Comparison of ENCODE assay signal across 15 cellular contexts in the genomic region with DNA sequence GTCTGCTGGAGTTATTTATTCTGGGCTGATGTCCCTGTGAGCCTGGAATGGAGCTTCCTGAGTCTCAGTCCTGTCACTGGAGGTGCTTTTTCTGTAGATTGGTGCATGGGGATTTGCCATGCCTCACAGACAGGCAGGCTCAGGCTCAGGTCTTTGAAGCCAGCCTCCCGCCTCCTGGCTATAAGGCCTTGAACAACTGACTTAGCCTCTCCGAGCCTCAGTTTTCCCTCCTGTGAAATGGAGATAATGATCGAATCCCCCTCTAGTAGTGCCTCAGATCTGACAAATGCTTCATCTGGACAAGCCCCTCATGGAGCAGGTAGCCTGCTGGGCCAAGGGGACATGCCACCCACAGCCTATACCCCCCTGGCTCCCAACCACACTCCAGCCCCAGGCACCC.
A peak's percentile ranks its signal among the peaks of the same experiment; 100 is the strongest.
DNase-seq lines count a peak whose midpoint lies in the region; TF ChIP-seq lines count a peak whose summit lies in the region.
"Had no signal": no experiment of that assay in that cellular context is flagged by ENCODE, and none has a peak within 500 bp of the region (broad histone marks: within the 10 kb centered on the region; RNA-seq: fewer than 3 reads in every experiment).

No MANE protein-coding gene starts in this region.

- H3K27ac ChIP-seq in mesodermal cell (ENCODE audit: low read depth, low read length, severe bottlenecking): peak overlapping the region; percentile 66
- H3K27ac ChIP-seq in tibial artery: peak overlapping the region; percentile 24 to 56
- H3K27ac ChIP-seq in CD4-positive, alpha-beta memory T cell (ENCODE audit: low read depth, low read length): no peak overlapping the region
- H3K27ac ChIP-seq: BLaER1 treated with 17β-estradiol and CSF1 and Interleukin-3, amounts not matched to agents 10 nM and 100 nM had no signal

- no peak overlapping the region for H3K4me3 Mint-ChIP-seq in T-helper 2 cell treated with Interferon-gamma antibody and Interleukin-4, amounts not matched to agents 5 μg/mL and 100 μg/mL, for 36 hours
- no peak overlapping the region for H3K4me3 Mint-ChIP-seq in chondrocyte (ENCODE audit: unreplicated experiment)
- no peak overlapping the region for H3K4me3 Mint-ChIP-seq in CD4-positive, alpha-beta memory T cell

- CTCF ChIA-PET in CD4-positive, alpha-beta memory T cell (lab: Charles Lee; ENCODE audit: partially characterized antibody): no interaction called here

- peaks cover 67% of the 10 kb centered on the region for H3K4me1 ChIP-seq in mesodermal cell (ENCODE audit: control insufficient read depth, insufficient read depth, low read length, poor library complexity, severe bottlenecking)
- H3K4me1 ChIP-seq in tibial artery: peaks cover 0 to 25% (median 11%) of the 10 kb centered on the region in 4 donors
- H3K4me1 ChIP-seq in CD4-positive, alpha-beta memory T cell (ENCODE audit: insufficient read depth, low read length): peaks cover 9% of the 10 kb centered on the region

- intact Hi-C loops in tibial artery (cut with DNase I; ENCODE audit: low total_unique reads): no loop called here
- intact Hi-C loops in CD4-positive, alpha-beta memory T cell (cut with micrococcal nuclease): no loop called here

- H3K4me3 ChIP-seq in mesodermal cell (ENCODE audit: extremely low read depth, insufficient read depth, low read length, poor library complexity, severe bottlenecking) (no peak overlapping the region), tibial artery (no peak overlapping the region)
- no peak overlapping the region for H3K4me3 ChIP-seq in CD4-positive, alpha-beta memory T cell (ENCODE audit: low read length in 2 of 2)
- H3K4me3 ChIP-seq: BLaER1 treated with 17β-estradiol and CSF1 and Interleukin-3, amounts not matched to agents 10 nM and 100 nM had no signal

- H3K27ac Mint-ChIP-seq in T-helper 2 cell treated with Interferon-gamma antibody and Interleukin-4, amounts not matched to agents 5 μg/mL and 100 μg/mL, for 36 hours: peak overlapping the region; percentile 26
- no peak overlapping the region for H3K27ac Mint-ChIP-seq in chondrocyte (ENCODE audit: unreplicated experiment)
- no peak overlapping the region for H3K27ac Mint-ChIP-seq in CD4-positive, alpha-beta memory T cell

- TF ChIP-seq CTCF in chondrocyte (IDR thresholded peaks at IDR 0.05) (no peak), tibial artery (IDR thresholded peaks at IDR 0.05) (no peak)

- peaks cover 2% of the 10 kb centered on the region for H3K27me3 Mint-ChIP-seq in T-helper 2 cell treated with Interferon-gamma antibody and Interleukin-4, amounts not matched to agents 5 μg/mL and 100 μg/mL, for 36 hours (ENCODE audit: low read depth)
- no peaks in the 10 kb centered on the region for H3K27me3 Mint-ChIP-seq in chondrocyte (ENCODE audit: low read depth)
- peaks cover 0 to 2% of the 10 kb centered on the region in 2 donors for H3K27me3 Mint-ChIP-seq in CD4-positive, alpha-beta memory T cell

- 89 to 96% methylated on average over 3 of the region's 3 CpGs for WGBS in mesodermal cell (ENCODE audit: insufficient coverage in 2 of 2), 2 experiments

- no peaks in the 10 kb centered on the region for H3K36me3 Mint-ChIP-seq in T-helper 2 cell treated with Interferon-gamma antibody and Interleukin-4, amounts not matched to agents 5 μg/mL and 100 μg/mL, for 36 hours (ENCODE audit: low read depth)
- H3K36me3 Mint-ChIP-seq in chondrocyte (ENCODE audit: low read depth): no peaks in the 10 kb centered on the region
- H3K36me3 Mint-ChIP-seq in CD4-positive, alpha-beta memory T cell: no peaks in the 10 kb centered on the region

- H3K27me3 ChIP-seq in tibial artery: no peaks in the 10 kb centered on the region
- H3K27me3 ChIP-seq in CD4-positive, alpha-beta memory T cell (ENCODE audit: insufficient read depth, low read length): no peaks in the 10 kb centered on the region

- H3K36me3 ChIP-seq in mesodermal cell (ENCODE audit: control insufficient read depth, insufficient read depth, low read length): no peaks in the 10 kb centered on the region
- no peaks in the 10 kb centered on the region for H3K36me3 ChIP-seq in tibial artery
- H3K36me3 ChIP-seq in CD4-positive, alpha-beta memory T cell (ENCODE audit: insufficient read depth, low read length): no peaks in the 10 kb centered on the region
- H3K36me3 ChIP-seq: BLaER1 treated with 17β-estradiol and CSF1 and Interleukin-3, amounts not matched to agents 10 nM and 100 nM had no signal

- H3K9me3 ChIP-seq in mesodermal cell (ENCODE audit: control insufficient read depth, low read length): no peaks in the 10 kb centered on the region
- no peaks in the 10 kb centered on the region for H3K9me3 ChIP-seq in tibial artery
- H3K9me3 ChIP-seq in CD4-positive, alpha-beta memory T cell (ENCODE audit: control insufficient read depth in 1 of 2, low read length in 2 of 2): no peaks in the 10 kb centered on the region
- H3K9me3 ChIP-seq: BLaER1 treated with 17β-estradiol and CSF1 and Interleukin-3, amounts not matched to agents 10 nM and 100 nM had no signal

- no peak for DNase-seq in T-helper 2 cell treated with Interferon-gamma antibody and Interleukin-4, amounts not matched to agents 5 μg/mL and 100 μg/mL, for 36 hours (ENCODE audit: low spot score)
- DNase-seq in T-helper 2 cell (no peak), chondrocyte (ENCODE audit: low spot score) (peak; percentile 14), tibial artery (no peak), NCI-H2196 treated with DMSO at 0.1 percent for 48 hours (lab: John Stamatoyannopoulos, UW; ENCODE audit: unreplicated experiment) (no peak)
- no peak for DNase-seq in NK-92 treated with Interleukin-12 subunit alpha and Interleukin-12 subunit beta, amount 100 ng/mL, for 24 hours (lab: John Stamatoyannopoulos, UW)
- no peak for DNase-seq in CD4-positive, alpha-beta memory T cell
- DNase-seq: DND-41, NCI-H1048, NCI-H1436 treated with DMSO at 0.1 percent for 48 hours, NCI-H2029 treated with DMSO at 0.1 percent for 48 hours, NCI-H2171 treated with DMSO at 0.1 percent for 48 hours, NCI-H82 had no signal

- no peaks in the 10 kb centered on the region for H3K9me3 Mint-ChIP-seq in T-helper 2 cell treated with Interferon-gamma antibody and Interleukin-4, amounts not matched to agents 5 μg/mL and 100 μg/mL, for 36 hours
- H3K9me3 Mint-ChIP-seq in chondrocyte (ENCODE audit: low read depth): no peaks in the 10 kb centered on the region
- H3K9me3 Mint-ChIP-seq in CD4-positive, alpha-beta memory T cell: peaks cover 0 to 5% (median 0%) of the 10 kb centered on the region in 8 donors

- POLR2A ChIA-PET in CD4-positive, alpha-beta memory T cell (lab: Charles Lee; ENCODE audit: partially characterized antibody): no interaction called here

- H3K4me1 Mint-ChIP-seq in T-helper 2 cell treated with Interferon-gamma antibody and Interleukin-4, amounts not matched to agents 5 μg/mL and 100 μg/mL, for 36 hours (ENCODE audit: low read depth): peaks cover 11% of the 10 kb centered on the region
- H3K4me1 Mint-ChIP-seq in chondrocyte (ENCODE audit: low read depth): peaks cover 30% of the 10 kb centered on the region
- H3K4me1 Mint-ChIP-seq in CD4-positive, alpha-beta memory T cell: peaks cover 5 to 16% (median 10%) of the 10 kb centered on the region in 4 donors
